ENCODE assay signal across 1 cellular context in the genomic region with DNA sequence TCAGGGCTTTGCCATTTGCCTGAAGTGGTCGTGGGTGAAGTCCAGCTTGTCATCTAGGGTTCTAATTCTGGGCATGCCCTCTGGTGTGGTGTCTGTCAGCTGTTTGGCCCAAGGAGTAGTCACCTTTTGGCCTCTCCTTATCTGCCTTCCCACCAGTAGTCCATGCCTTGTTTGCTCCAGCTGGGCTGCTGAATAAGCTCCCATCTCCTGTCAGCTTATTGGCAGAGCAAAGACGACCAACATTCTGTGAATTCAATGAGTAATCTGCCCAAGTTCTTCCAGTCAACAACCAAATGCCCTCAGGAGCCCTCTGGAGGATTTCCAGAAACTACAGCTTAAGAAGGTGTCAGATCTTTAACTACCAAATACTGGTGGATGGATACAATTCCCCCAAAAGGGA.
TF ChIP-seq lines count a peak whose summit lies in the region.

No MANE protein-coding gene starts in this region.

TF ChIP-seq in H1, 55 proteins besides CTCF, POLR2A, EP300 and RAD21:
- TF ChIP-seq GTF2F1 (IDR thresholded peaks at IDR 0.05; ENCODE audit: borderline replicate concordance, low read depth, low read length) (no peak), KDM4A (IDR thresholded peaks at IDR 0.05; ENCODE audit: low read depth, low read length, severe bottlenecking) (no peak), ASH2L (IDR thresholded peaks at IDR 0.05; ENCODE audit: low read length) (no peak), CBX8 (IDR thresholded peaks at IDR 0.05; ENCODE audit: borderline replicate concordance, low read depth, low read length) (no peak), SP2 (IDR thresholded peaks at IDR 0.05; ENCODE audit: low read length) (no peak), KDM5A (IDR thresholded peaks at IDR 0.05; ENCODE audit: low read length) (no peak), SRF (IDR thresholded peaks at IDR 0.05; ENCODE audit: low read depth, low read length) (no peak), TBP (IDR thresholded peaks at IDR 0.05; ENCODE audit: low read depth, low read length) (no peak), EZH2 (IDR thresholded peaks at IDR 0.05; ENCODE audit: low read depth, low read length, severe bottlenecking) (no peak), CHD1 (IDR thresholded peaks at IDR 0.05; ENCODE audit: low read depth, low read length) (no peak), SUZ12 (IDR thresholded peaks at IDR 0.05; ENCODE audit: low read length) (no peak), JUND (IDR thresholded peaks at IDR 0.05; ENCODE audit: low read length) (no peak), TCF12 (IDR thresholded peaks at IDR 0.05; ENCODE audit: low read depth, low read length) (no peak), PHF8 (conservative IDR thresholded peaks at IDR 0.05; ENCODE audit: low read depth, low read length) (no peak), ZNF274 (IDR thresholded peaks at IDR 0.05; ENCODE audit: borderline replicate concordance, extremely low read depth, low read length) (no peak), SAP30 (IDR thresholded peaks at IDR 0.05; ENCODE audit: insufficient read depth, insufficient replicate concordance, low read length) (no peak)
- TF ChIP-seq, protein P1, sequence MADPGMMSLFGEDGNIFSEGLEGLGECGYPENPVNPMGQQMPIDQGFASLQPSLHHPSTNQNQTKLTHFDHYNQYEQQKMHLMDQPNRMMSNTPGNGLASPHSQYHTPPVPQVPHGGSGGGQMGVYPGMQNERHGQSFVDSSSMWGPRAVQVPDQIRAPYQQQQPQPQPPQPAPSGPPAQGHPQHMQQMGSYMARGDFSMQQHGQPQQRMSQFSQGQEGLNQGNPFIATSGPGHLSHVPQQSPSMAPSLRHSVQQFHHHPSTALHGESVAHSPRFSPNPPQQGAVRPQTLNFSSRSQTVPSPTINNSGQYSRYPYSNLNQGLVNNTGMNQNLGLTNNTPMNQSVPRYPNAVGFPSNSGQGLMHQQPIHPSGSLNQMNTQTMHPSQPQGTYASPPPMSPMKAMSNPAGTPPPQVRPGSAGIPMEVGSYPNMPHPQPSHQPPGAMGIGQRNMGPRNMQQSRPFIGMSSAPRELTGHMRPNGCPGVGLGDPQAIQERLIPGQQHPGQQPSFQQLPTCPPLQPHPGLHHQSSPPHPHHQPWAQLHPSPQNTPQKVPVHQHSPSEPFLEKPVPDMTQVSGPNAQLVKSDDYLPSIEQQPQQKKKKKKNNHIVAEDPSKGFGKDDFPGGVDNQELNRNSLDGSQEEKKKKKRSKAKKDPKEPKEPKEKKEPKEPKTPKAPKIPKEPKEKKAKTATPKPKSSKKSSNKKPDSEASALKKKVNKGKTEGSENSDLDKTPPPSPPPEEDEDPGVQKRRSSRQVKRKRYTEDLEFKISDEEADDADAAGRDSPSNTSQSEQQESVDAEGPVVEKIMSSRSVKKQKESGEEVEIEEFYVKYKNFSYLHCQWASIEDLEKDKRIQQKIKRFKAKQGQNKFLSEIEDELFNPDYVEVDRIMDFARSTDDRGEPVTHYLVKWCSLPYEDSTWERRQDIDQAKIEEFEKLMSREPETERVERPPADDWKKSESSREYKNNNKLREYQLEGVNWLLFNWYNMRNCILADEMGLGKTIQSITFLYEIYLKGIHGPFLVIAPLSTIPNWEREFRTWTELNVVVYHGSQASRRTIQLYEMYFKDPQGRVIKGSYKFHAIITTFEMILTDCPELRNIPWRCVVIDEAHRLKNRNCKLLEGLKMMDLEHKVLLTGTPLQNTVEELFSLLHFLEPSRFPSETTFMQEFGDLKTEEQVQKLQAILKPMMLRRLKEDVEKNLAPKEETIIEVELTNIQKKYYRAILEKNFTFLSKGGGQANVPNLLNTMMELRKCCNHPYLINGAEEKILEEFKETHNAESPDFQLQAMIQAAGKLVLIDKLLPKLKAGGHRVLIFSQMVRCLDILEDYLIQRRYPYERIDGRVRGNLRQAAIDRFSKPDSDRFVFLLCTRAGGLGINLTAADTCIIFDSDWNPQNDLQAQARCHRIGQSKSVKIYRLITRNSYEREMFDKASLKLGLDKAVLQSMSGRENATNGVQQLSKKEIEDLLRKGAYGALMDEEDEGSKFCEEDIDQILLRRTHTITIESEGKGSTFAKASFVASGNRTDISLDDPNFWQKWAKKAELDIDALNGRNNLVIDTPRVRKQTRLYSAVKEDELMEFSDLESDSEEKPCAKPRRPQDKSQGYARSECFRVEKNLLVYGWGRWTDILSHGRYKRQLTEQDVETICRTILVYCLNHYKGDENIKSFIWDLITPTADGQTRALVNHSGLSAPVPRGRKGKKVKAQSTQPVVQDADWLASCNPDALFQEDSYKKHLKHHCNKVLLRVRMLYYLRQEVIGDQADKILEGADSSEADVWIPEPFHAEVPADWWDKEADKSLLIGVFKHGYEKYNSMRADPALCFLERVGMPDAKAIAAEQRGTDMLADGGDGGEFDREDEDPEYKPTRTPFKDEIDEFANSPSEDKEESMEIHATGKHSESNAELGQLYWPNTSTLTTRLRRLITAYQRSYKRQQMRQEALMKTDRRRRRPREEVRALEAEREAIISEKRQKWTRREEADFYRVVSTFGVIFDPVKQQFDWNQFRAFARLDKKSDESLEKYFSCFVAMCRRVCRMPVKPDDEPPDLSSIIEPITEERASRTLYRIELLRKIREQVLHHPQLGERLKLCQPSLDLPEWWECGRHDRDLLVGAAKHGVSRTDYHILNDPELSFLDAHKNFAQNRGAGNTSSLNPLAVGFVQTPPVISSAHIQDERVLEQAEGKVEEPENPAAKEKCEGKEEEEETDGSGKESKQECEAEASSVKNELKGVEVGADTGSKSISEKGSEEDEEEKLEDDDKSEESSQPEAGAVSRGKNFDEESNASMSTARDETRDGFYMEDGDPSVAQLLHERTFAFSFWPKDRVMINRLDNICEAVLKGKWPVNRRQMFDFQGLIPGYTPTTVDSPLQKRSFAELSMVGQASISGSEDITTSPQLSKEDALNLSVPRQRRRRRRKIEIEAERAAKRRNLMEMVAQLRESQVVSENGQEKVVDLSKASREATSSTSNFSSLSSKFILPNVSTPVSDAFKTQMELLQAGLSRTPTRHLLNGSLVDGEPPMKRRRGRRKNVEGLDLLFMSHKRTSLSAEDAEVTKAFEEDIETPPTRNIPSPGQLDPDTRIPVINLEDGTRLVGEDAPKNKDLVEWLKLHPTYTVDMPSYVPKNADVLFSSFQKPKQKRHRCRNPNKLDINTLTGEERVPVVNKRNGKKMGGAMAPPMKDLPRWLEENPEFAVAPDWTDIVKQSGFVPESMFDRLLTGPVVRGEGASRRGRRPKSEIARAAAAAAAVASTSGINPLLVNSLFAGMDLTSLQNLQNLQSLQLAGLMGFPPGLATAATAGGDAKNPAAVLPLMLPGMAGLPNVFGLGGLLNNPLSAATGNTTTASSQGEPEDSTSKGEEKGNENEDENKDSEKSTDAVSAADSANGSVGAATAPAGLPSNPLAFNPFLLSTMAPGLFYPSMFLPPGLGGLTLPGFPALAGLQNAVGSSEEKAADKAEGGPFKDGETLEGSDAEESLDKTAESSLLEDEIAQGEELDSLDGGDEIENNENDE (IDR thresholded peaks at IDR 0.05; ENCODE audit: insufficient replicate concordance, low read length): no peak
